Comparison of ENCODE assay signal across 8 cellular contexts in genomic region chr17:83199500-83200201, GRCh38.
DNase-seq lines count a peak whose midpoint lies in the region; ATAC-seq lines count a peak whose summit lies in the region.

No MANE protein-coding gene starts in this region.

- no peaks in the 10 kb centered on the region for H3K36me3 Mint-ChIP-seq in T-helper 2 cell treated with Interferon-gamma antibody and Interleukin-4, amounts not matched to agents 5 μg/mL and 100 μg/mL, for 36 hours (ENCODE audit: low read depth)
- peaks cover 5% of the 10 kb centered on the region for H3K36me3 Mint-ChIP-seq in central memory CD8-positive, alpha-beta T cell (ENCODE audit: insufficient read depth)

- peak overlapping the region; percentile 79 for H3K4me3 Mint-ChIP-seq in T-helper 2 cell treated with Interferon-gamma antibody and Interleukin-4, amounts not matched to agents 5 μg/mL and 100 μg/mL, for 36 hours
- H3K4me3 Mint-ChIP-seq in central memory CD8-positive, alpha-beta T cell: peak overlapping the region; percentile 84

- intact Hi-C loops in posterior vena cava (cut with DNase I): no loop called here

- ATAC-seq in central memory CD8-positive, alpha-beta T cell (replicated peaks; ENCODE audit: extremely low read depth, poor library complexity, severe bottlenecking): peak; percentile 45
- no peak for ATAC-seq in HG02623 (IDR thresholded peaks at IDR 0.05; ENCODE audit: unreplicated experiment)
- ATAC-seq in GM21529 (IDR thresholded peaks at IDR 0.05; ENCODE audit: unreplicated experiment): no peak

- H3K4me1 Mint-ChIP-seq in T-helper 2 cell treated with Interferon-gamma antibody and Interleukin-4, amounts not matched to agents 5 μg/mL and 100 μg/mL, for 36 hours (ENCODE audit: low read depth): peaks cover 44% of the 10 kb centered on the region
- H3K4me1 Mint-ChIP-seq in central memory CD8-positive, alpha-beta T cell: peaks cover 43% of the 10 kb centered on the region

- peak overlapping the region; percentile 94 for H3K27ac Mint-ChIP-seq in T-helper 2 cell treated with Interferon-gamma antibody and Interleukin-4, amounts not matched to agents 5 μg/mL and 100 μg/mL, for 36 hours
- peak overlapping the region; percentile 95 for H3K27ac Mint-ChIP-seq in central memory CD8-positive, alpha-beta T cell (ENCODE audit: low read depth)

- no peaks in the 10 kb centered on the region for H3K9me3 Mint-ChIP-seq in T-helper 2 cell treated with Interferon-gamma antibody and Interleukin-4, amounts not matched to agents 5 μg/mL and 100 μg/mL, for 36 hours
- H3K9me3 Mint-ChIP-seq in central memory CD8-positive, alpha-beta T cell: no peaks in the 10 kb centered on the region

- DNase-seq in GF-D8 (lab: John Stamatoyannopoulos, UW) (peak; percentile 89), posterior vena cava (ENCODE audit: low spot score) (peak; percentile 91), GM19240 (ENCODE audit: insufficient read length, low spot score) (no peak), NCI-H748 treated with DMSO at 0.1 percent for 48 hours (lab: John Stamatoyannopoulos, UW) (no peak)
- peak; percentile 83 for DNase-seq in T-helper 2 cell treated with Interferon-gamma antibody and Interleukin-4, amounts not matched to agents 5 μg/mL and 100 μg/mL, for 36 hours (ENCODE audit: low spot score)
- peak in 1 of 2 donors; percentile 29 for DNase-seq in central memory CD8-positive, alpha-beta T cell (ENCODE audit: low spot score in 2 of 2)

- H3K27me3 Mint-ChIP-seq in T-helper 2 cell treated with Interferon-gamma antibody and Interleukin-4, amounts not matched to agents 5 μg/mL and 100 μg/mL, for 36 hours (ENCODE audit: low read depth): no peaks in the 10 kb centered on the region
- H3K27me3 Mint-ChIP-seq in central memory CD8-positive, alpha-beta T cell: no peaks in the 10 kb centered on the region

Comparison
In these comparisons a context has a peak if more than half of its experiments do, and no peak if none do; other contexts are left out.
1. DNase-seq: peak in GF-D8 (single experiment), T-helper 2 cell treated with Interferon-gamma antibody and Interleukin-4, amounts not matched to agents 5 μg/mL and 100 μg/mL, for 36 hours (single experiment) and posterior vena cava (single experiment); none in GM19240 (single experiment) and NCI-H748 treated with DMSO at 0.1 percent for 48 hours (single experiment).